ENCODE assay signal across 8 cellular contexts in genomic region chr17:7572338-7572587, GRCh38. TPM values are rescaled to one million over a fixed set of nuclear protein-coding genes. Genes with fewer than 3 reads are reported as not detected.
DNase-seq lines count a peak whose midpoint lies in the region; ATAC-seq and TF ChIP-seq lines count a peak whose summit lies in the region.

No MANE protein-coding gene starts in this region.

- H3K27ac ChIP-seq in BLaER1 treated with 17β-estradiol and CSF1 and Interleukin-3, amounts not matched to agents 10 nM and 100 nM: peak overlapping the region; percentile 76 to 100 (median 91)
- H3K27ac ChIP-seq in adrenal gland (peak overlapping the region; percentile 76 to 91 (median 86)), vagina (peak overlapping the region; percentile 70)

- peaks cover 36 to 70% (median 46%) of the 10 kb centered on the region in 11 experiments for H4K20me1 ChIP-seq in BLaER1 treated with 17β-estradiol and CSF1 and Interleukin-3, amounts not matched to agents 10 nM and 100 nM

- no peak for TF ChIP-seq CTCF in adrenal gland (IDR thresholded peaks at IDR 0.05)
- TF ChIP-seq CTCF in lower leg skin (IDR thresholded peaks at IDR 0.05): no peak
- no peak for TF ChIP-seq CTCF in vagina (IDR thresholded peaks at IDR 0.05)
- TF ChIP-seq CTCF in GM20000 (IDR thresholded peaks at IDR 0.05; ENCODE audit: extremely low read depth, missing control alignments): no peak

- H3K4me1 ChIP-seq in BLaER1 treated with 17β-estradiol and CSF1 and Interleukin-3, amounts not matched to agents 10 nM and 100 nM: peaks cover 36 to 52% (median 46%) of the 10 kb centered on the region in 10 experiments
- H3K4me1 ChIP-seq in adrenal gland (replicated peaks in 1 of 2) (peaks cover 20 to 39% of the 10 kb centered on the region in 2 donors), vagina (peaks cover 32% of the 10 kb centered on the region)

- peaks cover 72 to 82% (median 81%) of the 10 kb centered on the region in 11 experiments for H3K36me3 ChIP-seq in BLaER1 treated with 17β-estradiol and CSF1 and Interleukin-3, amounts not matched to agents 10 nM and 100 nM
- H3K36me3 ChIP-seq in adrenal gland (replicated peaks in 1 of 2) (peaks cover 0 to 62% of the 10 kb centered on the region in 2 donors), vagina (peaks cover 3 to 54% of the 10 kb centered on the region in 2 donors)

- H3K27me3 ChIP-seq in BLaER1 treated with 17β-estradiol and CSF1 and Interleukin-3, amounts not matched to agents 10 nM and 100 nM: no peaks in the 10 kb centered on the region
- H3K27me3 ChIP-seq in adrenal gland (no peaks in the 10 kb centered on the region), vagina (no peaks in the 10 kb centered on the region)

- peak overlapping the region; percentile 55 to 100 (median 66) for H3K4me3 ChIP-seq in BLaER1 treated with 17β-estradiol and CSF1 and Interleukin-3, amounts not matched to agents 10 nM and 100 nM
- H3K4me3 ChIP-seq in adrenal gland (peak overlapping the region in 1 of 4 donors; percentile 46), lower leg skin (ENCODE audit: low read depth, poor library complexity, severe bottlenecking) (peak overlapping the region; percentile 12), vagina (peak overlapping the region; percentile 37 to 97)

- no peak for DNase-seq in adrenal gland
- DNase-seq in lower leg skin (ENCODE audit: low spot score in 2 of 2): no peak
- DNase-seq in vagina (ENCODE audit: extremely low spot score in 2 of 2): no peak
- no peak for DNase-seq in GM20000 (ENCODE audit: low spot score)

- 0 to 1% (median 0%) methylated on average over 7 to 11 of the region's 11 CpGs for WGBS in adrenal gland, 4 donors
- WGBS in lower leg skin, 2 donors: 1 to 2% methylated on average over 11 of the region's 11 CpGs

- intact Hi-C loops in adrenal gland (cut with DNase I): no loop called here
- intact Hi-C loops in lower leg skin (cut with DNase I; ENCODE audit: low total_unique reads): loop anchor here (5.0 kb wide), 1 partner anchor 540 kb away; no protein-coding TSS in a partner anchor
- intact Hi-C loops in vagina (cut with DNase I): no loop called here

- peaks cover 0 to 4% (median 0%) of the 10 kb centered on the region in 11 experiments; a peak in 5 of 22 replicates for H3K9me3 ChIP-seq in BLaER1 treated with 17β-estradiol and CSF1 and Interleukin-3, amounts not matched to agents 10 nM and 100 nM (replicated peaks in 1 of 11)
- H3K9me3 ChIP-seq in adrenal gland (replicated peaks in 1 of 3) (no peaks in the 10 kb centered on the region), vagina (no peaks in the 10 kb centered on the region)

- peak; percentile 82 for ATAC-seq in HG02973 (IDR thresholded peaks at IDR 0.05; ENCODE audit: unreplicated experiment)
- no peak for ATAC-seq in HG03045 (IDR thresholded peaks at IDR 0.05; ENCODE audit: unreplicated experiment)
- ATAC-seq in HG03354 (IDR thresholded peaks at IDR 0.05; ENCODE audit: poor library complexity, severe bottlenecking, unreplicated experiment): no peak

- peak overlapping the region; percentile 83 to 100 (median 91) for H3K9ac ChIP-seq in BLaER1 treated with 17β-estradiol and CSF1 and Interleukin-3, amounts not matched to agents 10 nM and 100 nM

- peak overlapping the region; percentile 79 to 95 (median 92) for H3K4me2 ChIP-seq in BLaER1 treated with 17β-estradiol and CSF1 and Interleukin-3, amounts not matched to agents 10 nM and 100 nM

- no peak for TF ChIP-seq POLR2A in adrenal gland (IDR thresholded peaks at IDR 0.05)
- TF ChIP-seq POLR2A in lower leg skin (IDR thresholded peaks at IDR 0.05): no peak
- peak in 1 of 2 donors; percentile 7 for TF ChIP-seq POLR2A in vagina (IDR thresholded peaks at IDR 0.05)

RNA-seq across cellular contexts. Expression of gene CD68, which starts 7.2 kb away (rescaled TPM):
- 100 to 1,000 TPM in 6 of 8 donors, 10 to 100 TPM in 2; 49.0 to 177 (median 160) TPM for total RNA-seq in adrenal gland
- polyA plus RNA-seq in adrenal gland: 100 to 1,000 TPM in 2 of 3 donors, 10 to 100 TPM in 1; 32.3 to 207 (median 133) TPM
- total RNA-seq in lower leg skin: 10 to 100 TPM; 14.2 to 26.9 (median 16.2) TPM
- total RNA-seq in vagina: 40.0 TPM

RNA-seq across cellular contexts. Expression of gene SENP3, which starts 10.5 kb away (rescaled TPM):
- 10 to 100 TPM; 28.4 to 55.3 (median 43.9) TPM for total RNA-seq in adrenal gland
- 10 to 100 TPM; 29.0 to 72.4 (median 38.4) TPM for polyA plus RNA-seq in adrenal gland
- total RNA-seq in lower leg skin: 10 to 100 TPM; 39.5 to 53.0 (median 48.7) TPM
- total RNA-seq in vagina: 60.2 TPM

RNA-seq across cellular contexts. Expression of gene MPDU1, which starts 11.4 kb away (rescaled TPM):
- total RNA-seq in adrenal gland (100 to 1,000 TPM in 5 of 8 donors, 10 to 100 TPM in 3; 65.9 to 267 (median 138) TPM), lower leg skin (10 to 100 TPM; 30.4 to 97.7 (median 74.4) TPM), vagina (73.4 TPM)
- polyA plus RNA-seq in adrenal gland: 100 to 1,000 TPM in 1 of 3 donors, 10 to 100 TPM in 2; 70.1 to 200 (median 81.6) TPM

RNA-seq across cellular contexts. Expression of gene TNFSF13, which starts 13.7 kb away (rescaled TPM):
- total RNA-seq in adrenal gland (10 to 100 TPM; 25.0 to 75.2 (median 50.0) TPM), lower leg skin (10 to 100 TPM in 3 of 4 donors, 1 to 10 TPM in 1; 7.6 to 30.6 (median 17.6) TPM), vagina (20.1 TPM)
- 10 to 100 TPM; 19.4 to 39.1 (median 25.2) TPM for polyA plus RNA-seq in adrenal gland

RNA-seq across cellular contexts. Expression of gene SOX15, which starts 17.6 kb away (rescaled TPM):
- 1 to 10 TPM in 1 of 8 donors, under 1 TPM in 5, not detected in 2; 0.42 to 2.0 (median 0.89) TPM for total RNA-seq in adrenal gland
- polyA plus RNA-seq in adrenal gland: 1 to 10 TPM in 2 of 3 donors, under 1 TPM in 1; 0.29 to 2.4 (median 1.9) TPM
- 100 to 1,000 TPM in 1 of 4 donors, 10 to 100 TPM in 3; 61.9 to 106 (median 77.8) TPM for total RNA-seq in lower leg skin
- 44.4 TPM for total RNA-seq in vagina
